In genomic region chr15:78630886-78631633, GRCh38 we compare ENCODE assay signal across 1 cellular context.
TF ChIP-seq lines count a peak whose summit lies in the region.

No MANE protein-coding gene starts in this region.

TF ChIP-seq in K562, 482 proteins besides CTCF, POLR2A, EP300 and RAD21:
- peak; percentile 64 for TF ChIP-seq USF1 (CRISPR knock-in tag; IDR thresholded peaks at IDR 0.05)
- no peak for TF ChIP-seq LEF1 (IDR thresholded peaks at IDR 0.05)
- TF ChIP-seq MCM2 (IDR thresholded peaks at IDR 0.05; ENCODE audit: low read depth): no peak
- no peak for TF ChIP-seq TBP (optimal IDR thresholded peaks at IDR 0.05; ENCODE audit: low read depth, low read length)
- TF ChIP-seq USF2 (CRISPR knock-in tag; IDR thresholded peaks at IDR 0.05): peak; percentile 51
- TF ChIP-seq NR2C1 (IDR thresholded peaks at IDR 0.05): no peak
- no peak for TF ChIP-seq NR2C1 (tag; IDR thresholded peaks at IDR 0.05)
- TF ChIP-seq SAFB2 (IDR thresholded peaks at IDR 0.05; ENCODE audit: borderline replicate concordance, low read depth, low read length, severe bottlenecking): no peak
- TF ChIP-seq, protein P1, sequence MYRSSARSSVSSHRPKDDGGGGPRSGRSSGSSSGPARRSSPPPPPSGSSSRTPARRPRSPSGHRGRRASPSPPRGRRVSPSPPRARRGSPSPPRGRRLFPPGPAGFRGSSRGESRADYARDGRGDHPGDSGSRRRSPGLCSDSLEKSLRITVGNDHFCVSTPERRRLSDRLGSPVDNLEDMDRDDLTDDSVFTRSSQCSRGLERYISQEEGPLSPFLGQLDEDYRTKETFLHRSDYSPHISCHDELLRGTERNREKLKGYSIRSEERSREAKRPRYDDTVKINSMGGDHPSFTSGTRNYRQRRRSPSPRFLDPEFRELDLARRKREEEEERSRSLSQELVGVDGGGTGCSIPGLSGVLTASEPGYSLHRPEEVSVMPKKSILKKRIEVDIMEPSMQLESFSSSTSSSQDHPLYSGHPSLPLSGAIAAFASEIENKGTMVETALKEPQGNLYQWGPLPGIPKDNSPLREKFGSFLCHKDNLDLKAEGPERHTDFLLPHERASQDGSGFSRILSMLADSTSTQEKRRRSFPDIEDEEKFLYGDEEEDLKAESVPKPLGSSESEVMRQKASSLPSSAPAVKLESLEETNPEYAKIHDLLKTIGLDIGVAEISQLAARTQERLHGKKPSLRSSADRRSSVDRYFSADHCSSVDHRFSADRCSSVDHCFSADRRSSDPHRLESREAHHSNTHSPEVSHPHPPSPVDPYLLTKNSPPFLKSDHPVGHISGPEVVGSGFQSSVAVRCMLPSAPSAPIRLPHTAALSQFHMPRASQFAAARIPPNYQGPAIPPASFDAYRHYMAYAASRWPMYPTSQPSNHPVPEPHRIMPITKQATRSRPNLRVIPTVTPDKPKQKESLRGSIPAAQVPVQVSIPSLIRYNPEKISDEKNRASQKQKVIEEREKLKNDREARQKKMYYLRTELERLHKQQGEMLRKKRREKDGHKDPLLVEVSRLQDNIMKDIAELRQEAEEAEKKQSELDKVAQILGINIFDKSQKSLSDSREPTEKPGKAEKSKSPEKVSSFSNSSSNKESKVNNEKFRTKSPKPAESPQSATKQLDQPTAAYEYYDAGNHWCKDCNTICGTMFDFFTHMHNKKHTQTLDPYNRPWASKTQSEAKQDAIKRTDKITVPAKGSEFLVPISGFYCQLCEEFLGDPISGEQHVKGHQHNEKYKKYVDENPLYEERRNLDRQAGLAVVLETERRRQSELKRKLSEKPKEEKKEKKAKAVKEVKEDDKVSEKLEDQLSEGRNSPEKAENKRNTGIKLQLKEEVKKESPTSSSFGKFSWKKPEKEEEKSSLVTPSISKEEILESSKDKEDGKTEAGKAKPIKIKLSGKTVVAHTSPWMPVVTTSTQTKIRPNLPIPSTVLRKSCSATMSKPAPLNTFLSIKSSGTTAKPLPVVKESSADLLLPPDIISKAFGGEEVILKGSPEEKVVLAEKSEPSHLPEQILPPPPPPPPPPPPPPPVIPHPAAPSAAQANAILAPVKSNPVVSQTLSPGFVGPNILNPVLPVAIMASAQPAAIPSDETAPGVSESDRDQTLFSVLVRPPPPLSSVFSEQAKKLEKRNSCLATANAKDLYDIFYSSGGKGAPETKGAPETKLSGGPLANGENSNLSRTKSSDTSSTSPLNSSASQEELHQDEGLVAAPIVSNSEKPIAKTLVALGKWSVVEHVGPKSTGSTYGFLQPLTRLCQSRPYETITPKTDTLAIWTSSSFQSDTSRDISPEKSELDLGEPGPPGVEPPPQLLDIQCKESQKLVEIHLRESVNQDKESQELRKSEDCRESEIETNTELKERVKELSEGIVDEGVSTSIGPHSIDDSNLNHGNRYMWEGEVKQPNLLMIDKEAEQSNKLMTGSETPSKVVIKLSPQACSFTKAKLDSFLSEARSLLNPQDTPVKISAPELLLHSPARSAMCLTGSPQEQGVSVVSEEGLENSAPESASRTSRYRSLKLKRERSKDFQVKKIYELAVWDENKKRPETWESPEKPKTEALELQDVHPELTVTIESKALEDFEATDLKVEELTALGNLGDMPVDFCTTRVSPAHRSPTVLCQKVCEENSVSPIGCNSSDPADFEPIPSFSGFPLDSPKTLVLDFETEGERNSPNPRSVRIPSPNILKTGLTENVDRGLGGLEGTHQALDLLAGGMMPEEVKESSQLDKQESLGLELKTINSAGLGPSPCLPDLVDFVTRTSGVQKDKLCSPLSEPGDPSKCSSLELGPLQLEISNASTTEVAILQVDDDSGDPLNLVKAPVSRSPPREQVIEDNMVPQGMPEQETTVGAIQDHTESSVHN (IDR thresholded peaks at IDR 0.05; ENCODE audit: borderline replicate concordance in 1 of 2, low read depth in 1 of 2): no peak
- TF ChIP-seq GATAD2A (IDR thresholded peaks at IDR 0.05): no peak
- TF ChIP-seq ZSCAN32 (CRISPR knock-in tag; IDR thresholded peaks at IDR 0.05): no peak
- TF ChIP-seq ILF3 (IDR thresholded peaks at IDR 0.05; ENCODE audit: borderline replicate concordance): no peak
- no peak for TF ChIP-seq SMC3 (conservative IDR thresholded peaks at IDR 0.05; ENCODE audit: insufficient read depth, low read depth, low read length)
- TF ChIP-seq TAL1 (IDR thresholded peaks at IDR 0.05): no peak
TF ChIP-seq in K562: peak in this region for 2.
